In genomic region chr16:2159052-2159838, GRCh38 we compare ENCODE assay signal across 8 cellular contexts. TPM values are rescaled to one million over a fixed set of nuclear protein-coding genes. Genes with fewer than 3 reads are reported as not detected.
DNase-seq lines count a peak whose midpoint lies in the region; ATAC-seq and TF ChIP-seq lines count a peak whose summit lies in the region.
"Had no signal": no experiment of that assay in that cellular context is flagged by ENCODE, and none has a peak within 500 bp of the region (broad histone marks: within the 10 kb centered on the region; RNA-seq: fewer than 3 reads in every experiment).

No MANE protein-coding gene starts in this region.

- H3K4me2 ChIP-seq in IMR-90 (ENCODE audit: low read depth, low read length), result peak overlapping the region; percentile 44; the same call in 1 of the 2 replicates

- H3K79me1 ChIP-seq in IMR-90 (ENCODE audit: low read depth in 1 of 2, low read length in 2 of 2), result peaks cover 0 to 73% of the 10 kb centered on the region in 2 experiments; a peak in 3 of 4 replicates

- H4K5ac ChIP-seq in IMR-90 (ENCODE audit: low read depth, low read length), result 0 out of 2 replicates have a peak overlapping the region, but pooled peaks have one; percentile 3

- DNase-seq in IMR-90 (peak; percentile 59), caudate nucleus (lab: John Stamatoyannopoulos, UW) (peak in 32 of 61 donors; percentile 17 to 76 (median 52)), lung microvascular endothelial cell (ENCODE audit: low read depth in 2 of 2) (peak; percentile 84 to 96), NCI-H1048 (lab: John Stamatoyannopoulos, UW) (no peak), NCI-H1105 (lab: John Stamatoyannopoulos, UW) (no peak)

- POLR2A ChIA-PET in IMR-90 (lab: Charles Lee; ENCODE audit: unreplicated experiment), result no interaction called here

- H3K4ac ChIP-seq in IMR-90 (ENCODE audit: low read depth, low read length), result peak overlapping the region; percentile 66

- TF ChIP-seq RAD21 in IMR-90 (IDR thresholded peaks at IDR 0.05; ENCODE audit: low read length), result no peak

- H3K9me3 ChIP-seq in IMR-90 (ENCODE audit: control insufficient read depth, insufficient read depth, low read length), result no peaks in the 10 kb centered on the region

- H2BK120ac ChIP-seq in IMR-90 (ENCODE audit: low read depth, low read length), result no peak overlapping the region

- H2BK5ac ChIP-seq in IMR-90 (ENCODE audit: low read depth, low read length, poor library complexity, severe bottlenecking), result peak overlapping the region; percentile 73

- peak overlapping the region; percentile 67 for H3K27ac ChIP-seq in IMR-90 (ENCODE audit: insufficient read depth, low read length)
- H3K27ac ChIP-seq in caudate nucleus (ENCODE audit: low read depth, low read length), result peak overlapping the region; percentile 88
- H3K27ac ChIP-seq in temporal lobe (ENCODE audit: low read depth, low read length), result peak overlapping the region; percentile 85

- peaks cover 85% of the 10 kb centered on the region for H4K20me1 ChIP-seq in IMR-90 (ENCODE audit: insufficient read depth, low read length)

- peaks cover 37% of the 10 kb centered on the region for H3K4me1 ChIP-seq in IMR-90 (ENCODE audit: control insufficient read depth, insufficient read depth, low read length)

- peak overlapping the region; percentile 62 for H3K9ac ChIP-seq in IMR-90 (ENCODE audit: low read depth, low read length)

- no peak for TF ChIP-seq POLR2A in IMR-90 (IDR thresholded peaks at IDR 0.05; ENCODE audit: low read depth, low read length)

- peak overlapping the region; percentile 70 for H2AK9ac ChIP-seq in IMR-90 (replicated peaks; ENCODE audit: low read depth, low read length, poor library complexity)

- H3K23ac ChIP-seq in IMR-90 (ENCODE audit: low read depth, low read length), result 0 out of 2 replicates have a peak overlapping the region, but pooled peaks have one; percentile 27

- intact Hi-C loops in IMR-90 (cut with micrococcal nuclease), result no loop called here

- H4K91ac ChIP-seq in IMR-90 (ENCODE audit: insufficient read depth, low read depth, low read length), result no peak overlapping the region; the same call in 1 of the 2 replicates

- no peak for TF ChIP-seq CTCF in IMR-90 (conservative IDR thresholded peaks at IDR 0.05; ENCODE audit: low read depth, low read length)

- H3K4me3 ChIP-seq in IMR-90 (ENCODE audit: insufficient read depth, low read depth, low read length), result no peak overlapping the region

- ATAC-seq in IMR-90 (ENCODE audit: low read depth) (no peak), HG03354 (IDR thresholded peaks at IDR 0.05; ENCODE audit: poor library complexity, severe bottlenecking, unreplicated experiment) (no peak)
- ATAC-seq: natural killer cell treated with Interleukin-12 subunit alpha and Interleukin-12 subunit beta and Interleukin-15 and Interleukin-18, amount 100 ng/mL, for 72 hours had no signal

- H2AK5ac ChIP-seq in IMR-90 (ENCODE audit: low read depth, low read length), result peak overlapping the region; percentile 70

- H2AFZ ChIP-seq in IMR-90 (replicated peaks; ENCODE audit: low read length, poor library complexity), result peak overlapping the region; percentile 45

- no peaks in the 10 kb centered on the region for H3K27me3 ChIP-seq in IMR-90 (ENCODE audit: control insufficient read depth, insufficient read depth, low read length)

- H3K56ac ChIP-seq in IMR-90 (ENCODE audit: extremely low read depth, insufficient read depth, low read length), result peak overlapping the region; percentile 26; the same call in 1 of the 2 replicates

- no peak overlapping the region for H2BK20ac ChIP-seq in IMR-90 (ENCODE audit: low read depth, low read length)

- dilution Hi-C loops in IMR-90 (cut with HindIII; ENCODE audit: low sequenced_read_pairs, unreplicated experiment), result no loop called here

- H3K14ac ChIP-seq in IMR-90 (replicated peaks; ENCODE audit: low read depth, low read length), result no peak overlapping the region; the same call in 1 of the 2 replicates

- WGBS in IMR-90 (ENCODE audit: extremely low coverage in 2 of 2, insufficient read length in 1 of 2), 2 experiments, result 32% methylated on average over 13 of the region's 28 CpGs; no CpG with 5 or more reads in 1 of the 2 experiments

- CTCF ChIA-PET in IMR-90 (lab: Yijun Ruan, JAX), result no interaction called here

- no peak overlapping the region for H3K18ac ChIP-seq in IMR-90 (ENCODE audit: low read depth, low read length)

- in situ Hi-C loops in IMR-90 (cut with MboI; ENCODE audit: low sequenced_read_pairs), result no loop called here

- peaks cover 6% of the 10 kb centered on the region for H3K36me3 ChIP-seq in IMR-90 (ENCODE audit: control insufficient read depth, insufficient read depth, low read length)

- 0 out of 2 replicates have a peak, but pooled peaks cover 6% of the 10 kb centered on the region for H3K9me1 ChIP-seq in IMR-90 (ENCODE audit: insufficient read depth, low read length)

- no TSS peak for BruUV-seq in IMR-90 (replicated peaks; lab: Mats Ljungman, UMichigan)

- H4K8ac ChIP-seq in IMR-90 (ENCODE audit: low read depth in 2 of 2, low read length in 2 of 2), result peak overlapping the region; percentile 21 to 57; a peak in 1 of 4 replicates

- H2BK15ac ChIP-seq in IMR-90 (ENCODE audit: low read depth, low read length), result no peak overlapping the region

TF ChIP-seq in IMR-90, 13 proteins besides CTCF, POLR2A, EP300 and RAD21:
- no peak for TF ChIP-seq NFE2L2 (IDR thresholded peaks at IDR 0.05; ENCODE audit: low read depth, low read length)
- TF ChIP-seq SMC3 (IDR thresholded peaks at IDR 0.05; ENCODE audit: low read depth, low read length), result no peak
- no peak for TF ChIP-seq ELK1 (IDR thresholded peaks at IDR 0.05; ENCODE audit: borderline replicate concordance, low read depth, low read length)
- no peak for TF ChIP-seq BHLHE40 (IDR thresholded peaks at IDR 0.05; ENCODE audit: low read depth, low read length)
- TF ChIP-seq CHD1 (IDR thresholded peaks at IDR 0.05; ENCODE audit: low read depth, low read length), result no peak
- no peak for TF ChIP-seq FOS (IDR thresholded peaks at IDR 0.05; ENCODE audit: low read depth, low read length)
- no peak for TF ChIP-seq USF2 (IDR thresholded peaks at IDR 0.05; ENCODE audit: low read depth, low read length)
- TF ChIP-seq RFX5 (IDR thresholded peaks at IDR 0.05; ENCODE audit: low read depth, low read length), result no peak
- no peak for TF ChIP-seq MAZ (IDR thresholded peaks at IDR 0.05; ENCODE audit: borderline replicate concordance, low read depth, low read length)
- no peak for TF ChIP-seq MXI1 (IDR thresholded peaks at IDR 0.05; ENCODE audit: borderline replicate concordance, low read depth, low read length)
- TF ChIP-seq MAFK (IDR thresholded peaks at IDR 0.05; ENCODE audit: low read depth, low read length), result no peak
- TF ChIP-seq CEBPB (IDR thresholded peaks at IDR 0.05; ENCODE audit: low read depth, low read length), result no peak
- no peak for TF ChIP-seq RCOR1 (IDR thresholded peaks at IDR 0.05; ENCODE audit: insufficient replicate concordance, low read length)

RNA-seq across cellular contexts. Expression of gene TRAF7, which starts 3.7 kb away (rescaled TPM):
- 26.4 and 29.6 TPM in 2 replicates for total RNA-seq in IMR-90 (2012; rRNA removed)
- polyA plus RNA-seq in IMR-90 (2012; rRNA removed), result 52.6 and 55.1 TPM in 2 replicates
- polyA plus RNA-seq in IMR-90 (2012; cell fraction: cytosol; rRNA removed), result 37.0 and 60.8 TPM in 2 replicates
- 79.2 and 173 TPM in 2 replicates for polyA plus RNA-seq in IMR-90 (2012; cell fraction: nucleus; rRNA removed; ENCODE audit: low replicate concordance)
- total RNA-seq in lung microvascular endothelial cell, result 60.8 and 63.9 TPM in 2 replicates
- 29.7 TPM for total RNA-seq in temporal lobe

RNA-seq across cellular contexts. Expression of gene RAB26, which starts 10.8 kb away (rescaled TPM):
- total RNA-seq in IMR-90 (2012; rRNA removed) (1.1 TPM in 2 replicates), lung microvascular endothelial cell (0.20 and 0.65 TPM in 2 replicates), temporal lobe (4.4 TPM)
- polyA plus RNA-seq in IMR-90 (2012; rRNA removed), result 4.5 and 4.8 TPM in 2 replicates
- polyA plus RNA-seq in IMR-90 (2012; cell fraction: cytosol; rRNA removed), result 2.8 and 4.9 TPM in 2 replicates
- polyA plus RNA-seq in IMR-90 (2012; cell fraction: nucleus; rRNA removed; ENCODE audit: low replicate concordance), result 33.0 and 40.5 TPM in 2 replicates

RNA-seq across cellular contexts. Expression of gene PKD1, which starts 23.5 kb away (rescaled TPM):
- total RNA-seq in IMR-90 (2012; rRNA removed), result 7.9 and 15.6 TPM in 2 replicates
- polyA plus RNA-seq in IMR-90 (2012; rRNA removed), result 97.3 and 118 TPM in 2 replicates
- polyA plus RNA-seq in IMR-90 (2012; cell fraction: cytosol; rRNA removed), result 53.6 and 146 TPM in 2 replicates
- polyA plus RNA-seq in IMR-90 (2012; cell fraction: nucleus; rRNA removed; ENCODE audit: low replicate concordance), result 423 and 1,655 TPM in 2 replicates
- total RNA-seq in lung microvascular endothelial cell, result 18.5 and 31.5 TPM in 2 replicates
- total RNA-seq in temporal lobe, result 77.7 TPM

RNA-seq across cellular contexts. Expression of gene CASKIN1, which starts 37.2 kb away (rescaled TPM):
- total RNA-seq in IMR-90 (2012; rRNA removed) (not detected in 2 replicates), lung microvascular endothelial cell (under 0.01 TPM in 2 replicates), temporal lobe (20.9 TPM)
- 0.05 and 0.06 TPM in 2 replicates for polyA plus RNA-seq in IMR-90 (2012; rRNA removed)
- 0.05 and 0.09 TPM in 2 replicates for polyA plus RNA-seq in IMR-90 (2012; cell fraction: cytosol; rRNA removed)
- 0.76 and 1.1 TPM in 2 replicates for polyA plus RNA-seq in IMR-90 (2012; cell fraction: nucleus; rRNA removed; ENCODE audit: low replicate concordance)

RNA-seq across cellular contexts. Expression of gene MLST8, which starts 46.0 kb away (rescaled TPM):
- total RNA-seq in IMR-90 (2012; rRNA removed) (34.4 and 50.3 TPM in 2 replicates), lung microvascular endothelial cell (13.5 and 13.7 TPM in 2 replicates), temporal lobe (12.8 TPM)
- polyA plus RNA-seq in IMR-90 (2012; rRNA removed), result 93.7 and 94.1 TPM in 2 replicates
- polyA plus RNA-seq in IMR-90 (2012; cell fraction: cytosol; rRNA removed), result 56.2 and 108 TPM in 2 replicates
- polyA plus RNA-seq in IMR-90 (2012; cell fraction: nucleus; rRNA removed; ENCODE audit: low replicate concordance), result 97.5 and 242 TPM in 2 replicates

Comparison
In these comparisons a context has a peak if more than half of its experiments do, and no peak if none do; other contexts are left out.
1. DNase-seq: peak in IMR-90 (single experiment), caudate nucleus (32 of 61) and lung microvascular endothelial cell (2 of 2); none in NCI-H1048 (single experiment) and NCI-H1105 (single experiment).
2. Peak in every context shown above with its lines, with median percentiles within 50 percentile points of each other: H3K27ac ChIP-seq.